In the genomic region with DNA sequence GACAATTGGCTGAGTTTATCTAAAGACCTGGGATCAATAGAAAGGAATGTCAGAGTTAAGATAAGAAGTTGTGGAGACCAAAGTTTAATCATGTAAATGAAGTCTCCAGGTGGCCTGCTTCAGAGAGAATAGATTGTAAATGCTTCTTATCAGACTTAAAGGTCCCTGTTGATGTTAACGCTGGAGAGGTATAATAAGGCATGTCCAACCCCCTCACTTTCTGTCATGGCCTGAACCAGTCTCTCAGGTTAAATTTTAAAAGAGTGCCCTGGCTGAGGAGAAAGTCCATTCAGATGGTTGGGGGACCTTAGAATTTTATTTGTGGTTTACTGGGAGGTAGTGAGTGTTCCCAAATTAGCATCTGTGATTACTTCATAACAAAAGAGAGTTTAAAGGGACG, we compare ENCODE assay signal across 24 cellular contexts.
DNase-seq lines count a peak whose midpoint lies in the region; ATAC-seq, FAIRE-seq and TF ChIP-seq lines count a peak whose summit lies in the region.
"Had no signal": no experiment of that assay in that cellular context is flagged by ENCODE, and none has a peak within 500 bp of the region (broad histone marks: within the 10 kb centered on the region; RNA-seq: fewer than 3 reads in every experiment).

No MANE protein-coding gene starts in this region.

- H3K4ac ChIP-seq in H1 (replicated peaks; ENCODE audit: insufficient read length, low read depth, low read length), result no peak overlapping the region

- H3K14ac ChIP-seq in H1 (ENCODE audit: insufficient read length), result no peak overlapping the region

- no peak for TF ChIP-seq POLR2A in H1 (IDR thresholded peaks at IDR 0.05; ENCODE audit: control extremely low read depth in 1 of 2, low read depth in 2 of 2, low read length in 2 of 2)
- no peak for TF ChIP-seq POLR2A in HepG2 (IDR thresholded peaks at IDR 0.05; ENCODE audit: insufficient read depth in 1 of 2, low read depth in 2 of 2, low read length in 2 of 2)

- H2BK120ac ChIP-seq in H1 (replicated peaks; ENCODE audit: low read depth, low read length), result no peak overlapping the region

- FAIRE-seq in H1 (lab: Jason Lieb, UNC) (no peak), HepG2 (lab: Jason Lieb, UNC) (peak; percentile 86)
- FAIRE-seq: GM12891, GM19239 had no signal

- H3K4me3 ChIP-seq in H1 (ENCODE audit: extremely low read depth in 1 of 4, insufficient read depth in 2 of 4, low read depth in 3 of 4, low read length in 4 of 4) (no peak overlapping the region), HepG2 (replicated peaks in 1 of 3; ENCODE audit: insufficient read depth in 1 of 3, low read depth in 2 of 3, low read length in 3 of 3) (no peak overlapping the region; a peak in 1 of 6 replicates), colonic mucosa (no peak overlapping the region)
- H3K4me3 ChIP-seq: SJSA1 had no signal

- H3K4me2 ChIP-seq in H1 (ENCODE audit: insufficient read depth in 1 of 2, low read depth in 2 of 2, low read length in 2 of 2) (peak overlapping the region in 1 of 2 experiments; percentile 32; a peak in 2 of 4 replicates), HepG2 (ENCODE audit: low read depth, low read length) (peak overlapping the region; percentile 23; the same call in 1 of the 2 replicates)

- TF ChIP-seq RAD21 in H1 (IDR thresholded peaks at IDR 0.05 in 1 of 2, conservative IDR thresholded peaks at IDR 0.05 in 1 of 2; ENCODE audit: low read depth in 2 of 2, low read length in 2 of 2), result no peak
- no peak for TF ChIP-seq RAD21 in HepG2 (CRISPR knock-in tag; IDR thresholded peaks at IDR 0.05)

- no peaks in the 10 kb centered on the region for H3K36me3 ChIP-seq in H1 (ENCODE audit: control insufficient read depth in 2 of 4, insufficient read depth in 4 of 4, low read length in 3 of 4)
- no peaks in the 10 kb centered on the region for H3K36me3 ChIP-seq in HepG2 (replicated peaks in 1 of 2; ENCODE audit: control insufficient read depth in 1 of 2, insufficient read depth in 2 of 2, low read length in 2 of 2)
- H3K36me3 ChIP-seq in colonic mucosa, result no peaks in the 10 kb centered on the region
- H3K36me3 ChIP-seq: BE2C, SJSA1 had no signal

- H2BK20ac ChIP-seq in H1 (ENCODE audit: low read length), result no peak overlapping the region

- in situ Hi-C loops in HepG2 (cut with HindIII; ENCODE audit: extremely low pct_ligation_motif_present, low pct_unique_long_range_greater_than_20kb), result loop anchor here (25.0 kb wide), 1 partner anchor 473 kb away; no protein-coding TSS in a partner anchor

- no peak overlapping the region for H4K8ac ChIP-seq in H1 (ENCODE audit: extremely low read depth, insufficient read depth, low read length)

- H3K27ac ChIP-seq in H1 (ENCODE audit: low read depth, low read length), result no peak overlapping the region
- no peak overlapping the region for H3K27ac ChIP-seq in HepG2 (ENCODE audit: extremely low read length, insufficient read depth, low read length)
- H3K27ac ChIP-seq in colonic mucosa, result no peak overlapping the region
- H3K27ac ChIP-seq: SJSA1 had no signal

- H3K4me1 ChIP-seq in H1 (replicated peaks in 1 of 4; ENCODE audit: control insufficient read depth in 3 of 4, insufficient read depth in 4 of 4, low read length in 3 of 4) (peaks cover 0 to 3% (median 0%) of the 10 kb centered on the region in 4 experiments; a peak in 2 of 7 replicates), HepG2 (ENCODE audit: insufficient read depth, low read length) (peaks cover 28% of the 10 kb centered on the region), colonic mucosa (no peaks in the 10 kb centered on the region)
- H3K4me1 ChIP-seq: BE2C, SJSA1 had no signal

- no peak overlapping the region for H4K5ac ChIP-seq in H1 (ENCODE audit: insufficient read length, low read depth, low read length)

- intact Hi-C loops in HepG2 (cut with micrococcal nuclease; ENCODE audit: unreplicated experiment), result no loop called here
- intact Hi-C loops in colonic mucosa (cut with DNase I), result no loop called here

- H2BK15ac ChIP-seq in H1 (ENCODE audit: low read length), result no peak overlapping the region

- no peaks in the 10 kb centered on the region for H4K20me1 ChIP-seq in H1 (replicated peaks in 1 of 2; ENCODE audit: control insufficient read depth in 1 of 2, insufficient read depth in 2 of 2, low read length in 2 of 2)
- H4K20me1 ChIP-seq in HepG2 (ENCODE audit: insufficient read depth, low read length), result no peaks in the 10 kb centered on the region

- H3K36me3 Mint-ChIP-seq in progenitor cell of endocrine pancreas (ENCODE audit: insufficient read depth), result peaks cover 3% of the 10 kb centered on the region
- H3K36me3 Mint-ChIP-seq: IgD-negative memory B cell had no signal

- peaks cover 17% of the 10 kb centered on the region for H3K4me1 Mint-ChIP-seq in progenitor cell of endocrine pancreas (ENCODE audit: low read depth)

- H2BK5ac ChIP-seq in H1 (ENCODE audit: low read depth, low read length), result peak overlapping the region; percentile 4; the same call in 1 of the 2 replicates

- peaks cover 32% of the 10 kb centered on the region for H3K9me3 Mint-ChIP-seq in progenitor cell of endocrine pancreas (ENCODE audit: low read depth)
- H3K9me3 Mint-ChIP-seq: CD4-positive, alpha-beta T cell; IgD-negative memory B cell had no signal

- H3K27ac Mint-ChIP-seq in progenitor cell of endocrine pancreas, result peak overlapping the region; percentile 67
- H3K27ac Mint-ChIP-seq: CD4-positive, alpha-beta T cell; IgD-negative memory B cell had no signal

- H3K23me2 ChIP-seq in H1 (ENCODE audit: low read depth, low read length), result no peaks in the 10 kb centered on the region

- H3K23ac ChIP-seq in H1 (ENCODE audit: insufficient read length), result no peak overlapping the region

- H3K56ac ChIP-seq in H1 (replicated peaks; ENCODE audit: insufficient read length, low read depth, low read length), result no peak overlapping the region

- DNase-seq in ELF-1 (ENCODE audit: low read depth, low spot score) (peak; percentile 65), H1 (ENCODE audit: low read depth in 1 of 2, low spot score in 2 of 2) (peak in 1 of 2 experiments; percentile 39), HepG2 (ENCODE audit: low spot score) (peak; percentile 24), progenitor cell of endocrine pancreas (ENCODE audit: low spot score, unreplicated experiment) (no peak), colonic mucosa (no peak), superior temporal gyrus (ENCODE audit: extremely low spot score) (no peak)
- DNase-seq: 8988T; BE2C; CD4-positive, alpha-beta T cell; DMS153; GOT3; Karpas-422; NCI-H1048; NCI-H1436 treated with DMSO at 0.1 percent for 48 hours; NCI-H2029 treated with DMSO at 0.1 percent for 48 hours; NCI-H2171; NCI-H526 had no signal

- H3K4me3 Mint-ChIP-seq in progenitor cell of endocrine pancreas (ENCODE audit: low read depth), result peak overlapping the region; percentile 2
- H3K4me3 Mint-ChIP-seq: CD4-positive, alpha-beta T cell; IgD-negative memory B cell had no signal

- POLR2A ChIA-PET in H1 (lab: Charles Lee; ENCODE audit: partially characterized antibody), result interaction anchor here (0.9 kb wide), 1 partner anchor 94 kb away, joined by 5 read pairs; no protein-coding TSS in a partner anchor
- POLR2A ChIA-PET in HepG2 (lab: Yijun Ruan, JAX), result no interaction called here

- TF ChIP-seq EP300 in H1 (IDR thresholded peaks at IDR 0.05; ENCODE audit: borderline replicate concordance in 1 of 2, low read depth in 2 of 2, low read length in 2 of 2), result no peak
- TF ChIP-seq EP300 in HepG2 (IDR thresholded peaks at IDR 0.05; ENCODE audit: low read depth in 2 of 2, low read length in 2 of 2), result no peak
- TF ChIP-seq EP300 in HepG2 (CRISPR knock-in tag; IDR thresholded peaks at IDR 0.05; ENCODE audit: borderline replicate concordance), result no peak

- no peaks in the 10 kb centered on the region for H3K79me1 ChIP-seq in H1 (ENCODE audit: low read depth, low read length)

- no peaks in the 10 kb centered on the region for H3K9me3 ChIP-seq in H1 (ENCODE audit: insufficient read depth in 2 of 2, low read depth in 1 of 2, low read length in 1 of 2)
- H3K9me3 ChIP-seq in HepG2 (ENCODE audit: low read length), result no peaks in the 10 kb centered on the region
- no peaks in the 10 kb centered on the region for H3K9me3 ChIP-seq in colonic mucosa
- H3K9me3 ChIP-seq: BE2C, SJSA1 had no signal

- no peak overlapping the region for H4K91ac ChIP-seq in H1 (replicated peaks; ENCODE audit: insufficient read length, low read length)

- TF ChIP-seq CTCF in H1 (IDR thresholded peaks at IDR 0.05; ENCODE audit: control extremely low read depth in 1 of 3, insufficient read depth in 1 of 3, low read depth in 1 of 3, low read length in 3 of 3) (no peak), HepG2 (CRISPR knock-in tag; IDR thresholded peaks at IDR 0.05) (no peak), progenitor cell of endocrine pancreas (IDR thresholded peaks at IDR 0.05; ENCODE audit: unreplicated experiment) (no peak), colonic mucosa (IDR thresholded peaks at IDR 0.05) (no peak)

- no peak overlapping the region for H3K9ac ChIP-seq in H1 (replicated peaks in 1 of 4; ENCODE audit: extremely low read depth in 1 of 4, low read depth in 3 of 4, low read length in 3 of 4)
- H3K9ac ChIP-seq in HepG2 (ENCODE audit: insufficient read depth, low read depth, low read length), result no peak overlapping the region
- H3K9ac ChIP-seq in colonic mucosa (ENCODE audit: low read depth in 2 of 2, low read length in 2 of 2), result no peak overlapping the region

- BruUV-seq in HepG2 (replicated peaks; lab: Mats Ljungman, UMichigan), result no TSS peak

- 16% methylated on average over 2 of the region's 2 CpGs; no CpG with 5 or more reads in 1 of the 2 experiments for WGBS in H1 (ENCODE audit: extremely low coverage in 1 of 2, insufficient coverage in 1 of 2, insufficient read length in 1 of 2, insufficient replicate concordance in 2 of 2, low coverage in 1 of 2, low lambda C conversion rate in 2 of 2, missing lambda C conversion rate in 1 of 2), 2 experiments
- WGBS in HepG2 (ENCODE audit: low lambda C conversion rate), result 0% methylated on average over 2 of the region's 2 CpGs

- no peak overlapping the region for H2BK12ac ChIP-seq in H1 (ENCODE audit: low read depth, low read length)

- ATAC-seq in HepG2 (no peak), HG03342 (IDR thresholded peaks at IDR 0.05; ENCODE audit: unreplicated experiment) (no peak), HG02610 (IDR thresholded peaks at IDR 0.05; ENCODE audit: unreplicated experiment) (no peak)
- ATAC-seq: Panc1 had no signal

- no peak overlapping the region for H3K18ac ChIP-seq in H1 (ENCODE audit: extremely low read depth, low read length)

- H3K27me3 Mint-ChIP-seq in progenitor cell of endocrine pancreas, result no peaks in the 10 kb centered on the region
- H3K27me3 Mint-ChIP-seq: CD4-positive, alpha-beta T cell had no signal

- H2AFZ ChIP-seq in H1 (ENCODE audit: low read length) (no peak overlapping the region), HepG2 (ENCODE audit: low read length) (no peak overlapping the region)

- CTCF ChIA-PET in H1 (lab: Charles Lee; ENCODE audit: partially characterized antibody), result no interaction called here
- CTCF ChIA-PET in HepG2 (lab: Yijun Ruan, JAX; ENCODE audit: low intra/inter-chr PET ratio, low total read pairs), result no interaction called here

- H3K79me2 ChIP-seq in H1 (ENCODE audit: control insufficient read depth in 1 of 2, insufficient read depth in 2 of 2, low read length in 2 of 2) (no peaks in the 10 kb centered on the region), HepG2 (ENCODE audit: insufficient read depth, low read length) (no peaks in the 10 kb centered on the region)

- H3K27me3 ChIP-seq in H1 (replicated peaks in 1 of 4; ENCODE audit: control insufficient read depth in 3 of 4, extremely low read depth in 1 of 4, insufficient read depth in 3 of 4, low read length in 3 of 4) (no peaks in the 10 kb centered on the region), HepG2 (ENCODE audit: control insufficient read depth in 1 of 2, insufficient read depth in 2 of 2, low read length in 2 of 2) (no peaks in the 10 kb centered on the region), colonic mucosa (no peaks in the 10 kb centered on the region)
- H3K27me3 ChIP-seq: BE2C, SJSA1 had no signal

- H2AK5ac ChIP-seq in H1 (ENCODE audit: low read depth, low read length), result no peak overlapping the region

Comparison
In these comparisons a context has a peak if more than half of its experiments do, and no peak if none do; other contexts are left out.
1. DNase-seq: peak in ELF-1 (single experiment) and HepG2 (single experiment); none in progenitor cell of endocrine pancreas (single experiment), colonic mucosa (single experiment) and superior temporal gyrus (single experiment).